In the genomic region with DNA sequence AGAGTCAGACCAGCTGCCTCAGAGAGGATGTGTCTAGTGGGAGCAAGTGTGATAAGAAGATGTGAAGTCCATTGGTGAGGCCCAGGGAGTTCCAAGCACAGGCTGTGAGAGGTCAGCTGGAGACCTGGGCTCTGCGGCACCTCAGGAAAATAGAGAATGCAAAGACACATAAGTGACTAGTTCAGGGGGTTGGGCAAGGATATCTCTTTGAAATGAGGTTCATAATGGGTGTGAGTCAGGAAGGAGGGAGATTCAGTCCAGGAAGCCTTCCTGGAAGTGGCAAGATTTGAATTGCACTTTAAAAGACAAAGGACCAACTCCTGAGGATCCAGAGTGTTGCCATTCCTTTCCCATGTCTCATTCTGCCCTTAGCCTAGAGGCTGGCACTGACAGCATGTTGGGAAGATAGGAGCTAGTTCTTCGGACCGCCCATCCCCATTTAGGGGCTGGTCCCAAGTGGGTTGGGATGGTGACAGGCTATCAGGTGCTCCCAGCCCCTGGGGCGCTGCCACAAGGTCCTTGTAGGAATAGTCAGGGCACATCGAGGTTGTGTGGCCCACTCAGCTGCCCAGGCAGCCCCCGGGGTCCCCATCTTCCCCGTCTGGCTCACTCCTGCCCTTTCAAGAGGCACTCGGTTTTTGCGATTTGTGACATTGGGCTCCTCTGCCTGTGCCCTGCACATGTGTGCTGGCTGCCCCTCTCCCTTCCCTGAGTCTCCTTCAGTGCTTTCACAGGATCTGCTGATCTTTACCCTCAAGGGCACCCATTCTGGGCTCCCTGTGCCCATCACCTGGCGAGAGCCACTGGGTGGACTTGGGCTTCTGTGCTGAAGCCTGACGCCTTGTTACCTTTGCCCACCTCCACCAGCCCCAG, we compare ENCODE assay signal across 34 cellular contexts. TPM values are rescaled to one million over a fixed set of nuclear protein-coding genes. Genes with fewer than 3 reads are reported as not detected.
DNase-seq lines count a peak whose midpoint lies in the region; ATAC-seq and TF ChIP-seq lines count a peak whose summit lies in the region.
"Had no signal": no experiment of that assay in that cellular context is flagged by ENCODE, and none has a peak within 500 bp of the region (broad histone marks: within the 10 kb centered on the region; RNA-seq: fewer than 3 reads in every experiment).

No MANE protein-coding gene starts in this region.

- no peak overlapping the region for H3K4me3 Mint-ChIP-seq in activated CD4-positive, alpha-beta T cell treated with anti-CD3 and anti-CD28 coated beads, Interleukin-2, amount 10 ng/mL, durations not matched to agents 7 days and 5 days
- no peak overlapping the region for H3K4me3 Mint-ChIP-seq in osteocyte (ENCODE audit: unreplicated experiment)
- H3K4me3 Mint-ChIP-seq: activated CD4-positive, alpha-beta T cell treated with anti-CD3 and anti-CD28 coated beads for 36 hours; activated T-cell treated with anti-CD3 and anti-CD28 coated beads, Interleukin-2, amount 50 U/mL, for 72 hours; CD14-positive monocyte; GM23338; HFFc6; nephron progenitor cell had no signal

- no peaks in the 10 kb centered on the region for H3K27me3 Mint-ChIP-seq in activated CD4-positive, alpha-beta T cell treated with anti-CD3 and anti-CD28 coated beads, Interleukin-2, amount 10 ng/mL, durations not matched to agents 7 days and 5 days
- peaks cover 6% of the 10 kb centered on the region for H3K27me3 Mint-ChIP-seq in osteocyte (ENCODE audit: unreplicated experiment)

- no peaks in the 10 kb centered on the region for H3K9me3 Mint-ChIP-seq in activated CD4-positive, alpha-beta T cell treated with anti-CD3 and anti-CD28 coated beads, Interleukin-2, amount 10 ng/mL, durations not matched to agents 7 days and 5 days
- H3K9me3 Mint-ChIP-seq in osteocyte (ENCODE audit: unreplicated experiment) = no peaks in the 10 kb centered on the region
- H3K9me3 Mint-ChIP-seq: activated T-cell treated with anti-CD3 and anti-CD28 coated beads, Interleukin-2, amount 50 U/mL, for 72 hours; HFFc6; nephron progenitor cell had no signal

- peaks cover 17% of the 10 kb centered on the region for H3K4me1 Mint-ChIP-seq in activated CD4-positive, alpha-beta T cell treated with anti-CD3 and anti-CD28 coated beads, Interleukin-2, amount 10 ng/mL, durations not matched to agents 7 days and 5 days
- H3K4me1 Mint-ChIP-seq in osteocyte (ENCODE audit: unreplicated experiment) = no peaks in the 10 kb centered on the region
- H3K4me1 Mint-ChIP-seq: activated CD4-positive, alpha-beta T cell treated with anti-CD3 and anti-CD28 coated beads for 36 hours; nephron progenitor cell had no signal

- TF ChIP-seq CTCF in foreskin keratinocyte (conservative IDR thresholded peaks at IDR 0.05) (no peak), osteocyte (IDR thresholded peaks at IDR 0.05) (no peak), GM10248 (IDR thresholded peaks at IDR 0.05; ENCODE audit: control extremely low read depth, extremely low read depth, low read depth, missing control alignments) (no peak)

- H3K36me3 Mint-ChIP-seq in activated CD4-positive, alpha-beta T cell treated with anti-CD3 and anti-CD28 coated beads, Interleukin-2, amount 10 ng/mL, durations not matched to agents 7 days and 5 days (ENCODE audit: low read depth) = no peaks in the 10 kb centered on the region
- H3K36me3 Mint-ChIP-seq in osteocyte (ENCODE audit: unreplicated experiment) = no peaks in the 10 kb centered on the region
- H3K36me3 Mint-ChIP-seq: CD14-positive monocyte had no signal

- H3K27ac ChIP-seq in foreskin keratinocyte = no peak overlapping the region
- H3K27ac ChIP-seq: esophagus muscularis mucosa, heart right ventricle, KMS-11, parathyroid adenoma, uterus had no signal

- H3K4me1 ChIP-seq in foreskin keratinocyte = no peaks in the 10 kb centered on the region
- H3K4me1 ChIP-seq: Caco-2, esophagus muscularis mucosa, parathyroid adenoma, uterus had no signal

- POLR2A ChIA-PET in activated CD4-positive, alpha-beta T cell treated with anti-CD3 and anti-CD28 coated beads, Interleukin-2, amount 10 ng/mL, durations not matched to agents 7 days and 5 days (lab: Charles Lee) = interaction anchor here (0.6 kb wide), 1 partner anchor 15 kb away, joined by 3 read pairs; no protein-coding TSS in a partner anchor
- POLR2A ChIA-PET in GM10248 (lab: Yijun Ruan, JAX) = no interaction called here

- CTCF ChIA-PET in activated CD4-positive, alpha-beta T cell treated with anti-CD3 and anti-CD28 coated beads, Interleukin-2, amount 10 ng/mL, durations not matched to agents 7 days and 5 days (lab: Charles Lee) = interaction anchor here (1.8 kb wide), 1 partner anchor 13 kb away, joined by 4 read pairs; no protein-coding TSS in a partner anchor
- CTCF ChIA-PET in GM10248 (lab: Yijun Ruan, JAX) = interaction anchor here (1.0 to 1.2 kb wide), 2 partner anchors 40 to 458 kb away, joined by 3 read pairs; no protein-coding TSS in a partner anchor

- H3K27ac Mint-ChIP-seq in activated CD4-positive, alpha-beta T cell treated with anti-CD3 and anti-CD28 coated beads, Interleukin-2, amount 10 ng/mL, durations not matched to agents 7 days and 5 days = peak overlapping the region; percentile 68
- H3K27ac Mint-ChIP-seq in osteocyte (ENCODE audit: unreplicated experiment) = no peak overlapping the region
- H3K27ac Mint-ChIP-seq: activated CD4-positive, alpha-beta T cell treated with anti-CD3 and anti-CD28 coated beads for 36 hours; activated T-cell treated with anti-CD3 and anti-CD28 coated beads, Interleukin-2, amount 50 U/mL, for 72 hours; GM23338; HFFc6; nephron progenitor cell had no signal

- ATAC-seq in foreskin keratinocyte = peak; percentile 26
- ATAC-seq: activated CD4-positive, alpha-beta T cell treated with anti-CD3 and anti-CD28 coated beads for 36 hours; activated T-cell treated with anti-CD3 and anti-CD28 coated beads, Interleukin-2, amount 50 U/mL, for 72 hours; GM23338; Panc1 had no signal

- no peaks in the 10 kb centered on the region for H3K27me3 ChIP-seq in foreskin keratinocyte
- H3K27me3 ChIP-seq: heart right ventricle, uterus had no signal

- DNase-seq in activated CD4-positive, alpha-beta T cell treated with anti-CD3 and anti-CD28 coated beads, Interleukin-2, amount 10 ng/mL, durations not matched to agents 7 days and 5 days = no peak
- no peak for DNase-seq in activated CD4-positive, alpha-beta T cell treated with anti-CD3 and anti-CD28 coated beads for 48 hours
- peak; percentile 49 for DNase-seq in HT1080 (ENCODE audit: low read depth)
- no peak for DNase-seq in foreskin keratinocyte
- DNase-seq in osteocyte (ENCODE audit: extremely low spot score, unreplicated experiment) = peak; percentile 40
- DNase-seq in NCI-H2081 treated with DMSO at 0.1 percent for 48 hours (lab: John Stamatoyannopoulos, UW) = no peak
- no peak for DNase-seq in DMS53 treated with DMSO at 0.1 percent for 48 hours (lab: John Stamatoyannopoulos, UW; ENCODE audit: unreplicated experiment)
- DNase-seq in GM10248 (ENCODE audit: extremely low spot score) = no peak
- DNase-seq: 8988T; activated CD4-positive, alpha-beta T cell treated with anti-CD3 and anti-CD28 coated beads for 36 hours; activated naive CD4-positive, alpha-beta T cell treated with Interleukin-2 at 50 U/mL for 16 hours; activated T-cell treated with anti-CD3 and anti-CD28 coated beads, Interleukin-2, amount 50 U/mL, for 72 hours; DMS79 treated with DMSO at 0.1 percent for 48 hours; foreskin fibroblast; heart right ventricle; HFFc6; kidney glomerular epithelial cell; mammary epithelial cell; NCI-H1417; NCI-H2029 treated with DMSO at 0.1 percent for 48 hours; NCI-H345; NCI-H748 treated with DMSO at 0.1 percent for 48 hours; nephron progenitor cell; SIG-M5; small intestine; stimulated activated naive CD4-positive, alpha-beta T cell; uterus had no signal

RNA-seq across cellular contexts. Expression of a gene that starts 23.7 kb away (rescaled TPM):
- total RNA-seq in activated CD4-positive, alpha-beta T cell treated with anti-CD3 and anti-CD28 coated beads, Interleukin-2, amount 10 ng/mL, durations not matched to agents 7 days and 5 days = under 1 TPM; 0.44 to 0.74 TPM
- total RNA-seq in HT1080 (2014; rRNA removed; shearing (Covaris generic)) = 0.02 and 0.40 TPM in 2 replicates
- 0.06 and 0.07 TPM in 2 replicates for polyA plus RNA-seq in HT1080 (2015; cell fraction: cytosol; rRNA removed)
- polyA plus RNA-seq in HT1080 (2015; cell fraction: nucleus; rRNA removed) = 1.3 and 3.3 TPM in 2 replicates
- total RNA-seq in foreskin keratinocyte (0.78 and 0.92 TPM in 2 replicates), osteocyte (0.21 and 0.34 TPM in 2 replicates)
- polyA plus RNA-seq in foreskin keratinocyte = 0.29 and 0.39 TPM in 2 replicates
- polyA plus RNA-seq: CD14-positive monocyte had no signal

Comparison
In these comparisons a context has a peak if more than half of its experiments do, and no peak if none do; other contexts are left out.
1. DNase-seq: peak in HT1080 (single experiment) and osteocyte (single experiment); none in activated CD4-positive, alpha-beta T cell treated with anti-CD3 and anti-CD28 coated beads, Interleukin-2, amount 10 ng/mL, durations not matched to agents 7 days and 5 days (single experiment), activated CD4-positive, alpha-beta T cell treated with anti-CD3 and anti-CD28 coated beads for 48 hours (single experiment), foreskin keratinocyte (0 of 2), NCI-H2081 treated with DMSO at 0.1 percent for 48 hours (single experiment), DMS53 treated with DMSO at 0.1 percent for 48 hours (single experiment) and GM10248 (single experiment).